ENCODE assay signal across 1 cellular context in the genomic region with DNA sequence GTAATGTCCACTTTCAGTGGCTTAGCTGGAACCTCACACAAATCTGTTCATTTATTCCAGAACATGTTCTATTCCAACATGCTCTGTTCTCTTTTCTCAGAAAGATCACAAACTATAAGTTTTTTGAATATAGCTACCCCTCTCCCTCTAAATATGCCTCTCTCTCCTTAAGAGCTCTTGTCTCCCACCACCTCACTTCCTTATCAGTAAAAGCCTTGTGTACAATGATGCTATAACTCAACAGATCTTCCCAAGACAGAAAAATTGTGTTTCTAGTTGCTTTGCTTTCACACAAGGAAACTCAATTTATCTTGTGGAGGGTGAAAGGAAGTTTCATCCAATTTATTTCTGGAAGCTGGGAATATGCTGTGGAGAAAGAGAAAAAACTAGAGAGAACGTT.
TF ChIP-seq lines count a peak whose summit lies in the region.

No MANE protein-coding gene starts in this region.

TF ChIP-seq in K562, 482 proteins besides CTCF, POLR2A, EP300 and RAD21 (continued from another document):
- TF ChIP-seq CHD4 (IDR thresholded peaks at IDR 0.05; ENCODE audit: insufficient read depth, insufficient replicate concordance, low read depth, low read length, poor library complexity, severe bottlenecking) (no peak), MEIS2 (IDR thresholded peaks at IDR 0.05; ENCODE audit: partially characterized antibody) (peak; percentile 78), EHMT2 (IDR thresholded peaks at IDR 0.05) (0 out of 2 replicates have a peak, but pooled peaks have one; percentile 36), CCNT2 (IDR thresholded peaks at IDR 0.05; ENCODE audit: borderline replicate concordance, extremely low read depth, insufficient read length, low read depth, low read length) (peak; percentile 19), ZNF184 (CRISPR knock-in tag; IDR thresholded peaks at IDR 0.05) (no peak), ETV6 (IDR thresholded peaks at IDR 0.05; ENCODE audit: borderline replicate concordance in 1 of 2, low read depth in 2 of 2, low read length in 1 of 2) (no peak), ETV6 (CRISPR knock-in tag; IDR thresholded peaks at IDR 0.05; ENCODE audit: borderline replicate concordance) (no peak), FOXJ3 (CRISPR knock-in tag; IDR thresholded peaks at IDR 0.05) (no peak), ZBTB1 (CRISPR knock-in tag; IDR thresholded peaks at IDR 0.05; ENCODE audit: borderline replicate concordance, low read depth) (no peak), CBFA2T3 (IDR thresholded peaks at IDR 0.05) (peak; percentile 89), KHSRP (IDR thresholded peaks at IDR 0.05) (0 out of 2 replicates have a peak, but pooled peaks have one; percentile 13), HNRNPLL (IDR thresholded peaks at IDR 0.05; ENCODE audit: low read depth, low read length, poor library complexity, severe bottlenecking) (no peak), CCAR2 (IDR thresholded peaks at IDR 0.05; ENCODE audit: low read depth, low read length) (no peak), ZNF445 (CRISPR knock-in tag; IDR thresholded peaks at IDR 0.05; ENCODE audit: low read depth) (no peak), PTBP1 (IDR thresholded peaks at IDR 0.05; ENCODE audit: low read depth, low read length) (no peak), MIER1 (IDR thresholded peaks at IDR 0.05; ENCODE audit: low read depth) (no peak), RNF2 (IDR thresholded peaks at IDR 0.05) (no peak), POLR3A (IDR thresholded peaks at IDR 0.05; ENCODE audit: borderline replicate concordance, extremely low read depth, insufficient read depth, insufficient read length) (no peak), E2F3 (CRISPR knock-in tag; IDR thresholded peaks at IDR 0.05) (no peak), KDM1A (IDR thresholded peaks at IDR 0.05) (peak; percentile 21 to 48; a peak in 1 of 4 replicates), RBM15 (IDR thresholded peaks at IDR 0.05; ENCODE audit: insufficient read depth, low read length) (no peak), ZNF431 (CRISPR knock-in tag; IDR thresholded peaks at IDR 0.05) (no peak), EP400 (IDR thresholded peaks at IDR 0.05) (no peak; the same call in 1 of the 2 replicates), NR2C2 (CRISPR knock-in tag; IDR thresholded peaks at IDR 0.05) (no peak), NR2C2 (tag; IDR thresholded peaks at IDR 0.05) (no peak), ETV1 (tag; conservative IDR thresholded peaks at IDR 0.05; ENCODE audit: low read depth) (0 out of 2 replicates have a peak, but pooled peaks have one; percentile 11), MECOM (CRISPR knock-in tag; IDR thresholded peaks at IDR 0.05) (peak; percentile 54; the same call in 1 of the 2 replicates), MTA2 (IDR thresholded peaks at IDR 0.05; ENCODE audit: low read depth) (peak; percentile 67; the same call in 1 of the 2 replicates), LEF1 (IDR thresholded peaks at IDR 0.05) (peak; percentile 27; the same call in 1 of the 2 replicates), TEAD4 (IDR thresholded peaks at IDR 0.05; ENCODE audit: low read length) (peak; percentile 75), TEAD4 (CRISPR knock-in tag; IDR thresholded peaks at IDR 0.05; ENCODE audit: borderline replicate concordance) (no peak), HMG20B (CRISPR knock-in tag; IDR thresholded peaks at IDR 0.05) (no peak), FIP1L1 (IDR thresholded peaks at IDR 0.05; ENCODE audit: low read depth, low read length, poor library complexity, severe bottlenecking) (no peak), TRIM24 (IDR thresholded peaks at IDR 0.05) (peak; percentile 60 to 71; a peak in 3 of 4 replicates), BRF1 (IDR thresholded peaks at IDR 0.05; ENCODE audit: borderline replicate concordance, extremely low read depth, insufficient read length) (no peak), ZEB2 (IDR thresholded peaks at IDR 0.05) (no peak), NCOA2 (IDR thresholded peaks at IDR 0.05; ENCODE audit: partially characterized antibody in 2 of 2) (no peak)
- TF ChIP-seq, protein P1, sequence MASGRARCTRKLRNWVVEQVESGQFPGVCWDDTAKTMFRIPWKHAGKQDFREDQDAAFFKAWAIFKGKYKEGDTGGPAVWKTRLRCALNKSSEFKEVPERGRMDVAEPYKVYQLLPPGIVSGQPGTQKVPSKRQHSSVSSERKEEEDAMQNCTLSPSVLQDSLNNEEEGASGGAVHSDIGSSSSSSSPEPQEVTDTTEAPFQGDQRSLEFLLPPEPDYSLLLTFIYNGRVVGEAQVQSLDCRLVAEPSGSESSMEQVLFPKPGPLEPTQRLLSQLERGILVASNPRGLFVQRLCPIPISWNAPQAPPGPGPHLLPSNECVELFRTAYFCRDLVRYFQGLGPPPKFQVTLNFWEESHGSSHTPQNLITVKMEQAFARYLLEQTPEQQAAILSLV (tag; IDR thresholded peaks at IDR 0.05): no peak
- TF ChIP-seq, protein P2, sequence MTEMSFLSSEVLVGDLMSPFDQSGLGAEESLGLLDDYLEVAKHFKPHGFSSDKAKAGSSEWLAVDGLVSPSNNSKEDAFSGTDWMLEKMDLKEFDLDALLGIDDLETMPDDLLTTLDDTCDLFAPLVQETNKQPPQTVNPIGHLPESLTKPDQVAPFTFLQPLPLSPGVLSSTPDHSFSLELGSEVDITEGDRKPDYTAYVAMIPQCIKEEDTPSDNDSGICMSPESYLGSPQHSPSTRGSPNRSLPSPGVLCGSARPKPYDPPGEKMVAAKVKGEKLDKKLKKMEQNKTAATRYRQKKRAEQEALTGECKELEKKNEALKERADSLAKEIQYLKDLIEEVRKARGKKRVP (CRISPR knock-in tag; IDR thresholded peaks at IDR 0.05): no peak
- TF ChIP-seq, protein P3, sequence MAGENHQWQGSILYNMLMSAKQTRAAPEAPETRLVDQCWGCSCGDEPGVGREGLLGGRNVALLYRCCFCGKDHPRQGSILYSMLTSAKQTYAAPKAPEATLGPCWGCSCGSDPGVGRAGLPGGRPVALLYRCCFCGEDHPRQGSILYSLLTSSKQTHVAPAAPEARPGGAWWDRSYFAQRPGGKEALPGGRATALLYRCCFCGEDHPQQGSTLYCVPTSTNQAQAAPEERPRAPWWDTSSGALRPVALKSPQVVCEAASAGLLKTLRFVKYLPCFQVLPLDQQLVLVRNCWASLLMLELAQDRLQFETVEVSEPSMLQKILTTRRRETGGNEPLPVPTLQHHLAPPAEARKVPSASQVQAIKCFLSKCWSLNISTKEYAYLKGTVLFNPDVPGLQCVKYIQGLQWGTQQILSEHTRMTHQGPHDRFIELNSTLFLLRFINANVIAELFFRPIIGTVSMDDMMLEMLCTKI (IDR thresholded peaks at IDR 0.05; ENCODE audit: partially characterized antibody): no peak
- TF ChIP-seq, protein P4, sequence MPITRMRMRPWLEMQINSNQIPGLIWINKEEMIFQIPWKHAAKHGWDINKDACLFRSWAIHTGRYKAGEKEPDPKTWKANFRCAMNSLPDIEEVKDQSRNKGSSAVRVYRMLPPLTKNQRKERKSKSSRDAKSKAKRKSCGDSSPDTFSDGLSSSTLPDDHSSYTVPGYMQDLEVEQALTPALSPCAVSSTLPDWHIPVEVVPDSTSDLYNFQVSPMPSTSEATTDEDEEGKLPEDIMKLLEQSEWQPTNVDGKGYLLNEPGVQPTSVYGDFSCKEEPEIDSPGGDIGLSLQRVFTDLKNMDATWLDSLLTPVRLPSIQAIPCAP (CRISPR knock-in tag; IDR thresholded peaks at IDR 0.05; ENCODE audit: borderline replicate concordance): no peak
- TF ChIP-seq, protein P5, sequence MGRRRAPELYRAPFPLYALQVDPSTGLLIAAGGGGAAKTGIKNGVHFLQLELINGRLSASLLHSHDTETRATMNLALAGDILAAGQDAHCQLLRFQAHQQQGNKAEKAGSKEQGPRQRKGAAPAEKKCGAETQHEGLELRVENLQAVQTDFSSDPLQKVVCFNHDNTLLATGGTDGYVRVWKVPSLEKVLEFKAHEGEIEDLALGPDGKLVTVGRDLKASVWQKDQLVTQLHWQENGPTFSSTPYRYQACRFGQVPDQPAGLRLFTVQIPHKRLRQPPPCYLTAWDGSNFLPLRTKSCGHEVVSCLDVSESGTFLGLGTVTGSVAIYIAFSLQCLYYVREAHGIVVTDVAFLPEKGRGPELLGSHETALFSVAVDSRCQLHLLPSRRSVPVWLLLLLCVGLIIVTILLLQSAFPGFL (CRISPR knock-in tag; IDR thresholded peaks at IDR 0.05): no peak
- TF ChIP-seq, protein P6, sequence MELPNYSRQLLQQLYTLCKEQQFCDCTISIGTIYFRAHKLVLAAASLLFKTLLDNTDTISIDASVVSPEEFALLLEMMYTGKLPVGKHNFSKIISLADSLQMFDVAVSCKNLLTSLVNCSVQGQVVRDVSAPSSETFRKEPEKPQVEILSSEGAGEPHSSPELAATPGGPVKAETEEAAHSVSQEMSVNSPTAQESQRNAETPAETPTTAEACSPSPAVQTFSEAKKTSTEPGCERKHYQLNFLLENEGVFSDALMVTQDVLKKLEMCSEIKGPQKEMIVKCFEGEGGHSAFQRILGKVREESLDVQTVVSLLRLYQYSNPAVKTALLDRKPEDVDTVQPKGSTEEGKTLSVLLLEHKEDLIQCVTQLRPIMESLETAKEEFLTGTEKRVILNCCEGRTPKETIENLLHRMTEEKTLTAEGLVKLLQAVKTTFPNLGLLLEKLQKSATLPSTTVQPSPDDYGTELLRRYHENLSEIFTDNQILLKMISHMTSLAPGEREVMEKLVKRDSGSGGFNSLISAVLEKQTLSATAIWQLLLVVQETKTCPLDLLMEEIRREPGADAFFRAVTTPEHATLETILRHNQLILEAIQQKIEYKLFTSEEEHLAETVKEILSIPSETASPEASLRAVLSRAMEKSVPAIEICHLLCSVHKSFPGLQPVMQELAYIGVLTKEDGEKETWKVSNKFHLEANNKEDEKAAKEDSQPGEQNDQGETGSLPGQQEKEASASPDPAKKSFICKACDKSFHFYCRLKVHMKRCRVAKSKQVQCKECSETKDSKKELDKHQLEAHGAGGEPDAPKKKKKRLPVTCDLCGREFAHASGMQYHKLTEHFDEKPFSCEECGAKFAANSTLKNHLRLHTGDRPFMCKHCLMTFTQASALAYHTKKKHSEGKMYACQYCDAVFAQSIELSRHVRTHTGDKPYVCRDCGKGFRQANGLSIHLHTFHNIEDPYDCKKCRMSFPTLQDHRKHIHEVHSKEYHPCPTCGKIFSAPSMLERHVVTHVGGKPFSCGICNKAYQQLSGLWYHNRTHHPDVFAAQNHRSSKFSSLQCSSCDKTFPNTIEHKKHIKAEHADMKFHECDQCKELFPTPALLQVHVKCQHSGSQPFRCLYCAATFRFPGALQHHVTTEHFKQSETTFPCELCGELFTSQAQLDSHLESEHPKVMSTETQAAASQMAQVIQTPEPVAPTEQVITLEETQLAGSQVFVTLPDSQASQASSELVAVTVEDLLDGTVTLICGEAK (IDR thresholded peaks at IDR 0.05): no peak
- TF ChIP-seq, protein P6 (CRISPR knock-in tag; IDR thresholded peaks at IDR 0.05): no peak
